In the genomic region with DNA sequence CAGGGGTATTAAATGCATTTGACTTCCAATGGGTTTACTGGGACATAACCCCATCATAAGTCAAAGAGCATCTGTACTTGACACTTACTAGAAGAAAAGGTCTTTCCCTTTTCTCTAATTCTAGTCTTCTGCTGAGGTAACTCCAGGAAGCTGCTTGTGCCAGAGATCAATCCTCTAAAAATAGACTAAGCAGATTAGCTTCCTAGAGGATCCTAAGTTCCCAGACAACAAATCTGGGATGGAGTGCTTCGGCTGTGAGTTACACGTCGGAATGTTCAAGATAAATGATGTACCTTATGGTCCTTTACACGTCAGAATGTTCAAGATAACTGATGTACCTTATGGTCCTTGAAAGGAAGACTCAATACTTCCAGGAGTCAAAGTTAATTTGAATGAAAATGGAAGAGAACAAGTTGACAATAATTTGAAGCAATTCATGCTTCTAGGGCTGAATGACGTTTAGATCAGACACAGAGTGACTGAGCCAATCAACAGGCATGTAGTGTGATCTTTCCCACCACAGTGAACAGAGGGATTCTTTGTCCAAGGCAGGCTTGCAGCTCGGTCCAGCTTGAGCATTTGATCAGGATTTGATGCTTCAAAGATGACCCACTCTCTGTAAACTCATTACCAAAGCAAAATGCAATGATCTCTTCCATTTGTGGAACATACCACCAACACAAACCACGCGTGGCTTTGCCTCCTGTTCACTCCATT, we compare ENCODE assay signal across 1 cellular context.
TF ChIP-seq lines count a peak whose summit lies in the region.

No MANE protein-coding gene starts in this region.

TF ChIP-seq in GM12878, 131 proteins besides CTCF, POLR2A, EP300 and RAD21 (continued from another document):
- TF ChIP-seq CBX3 (IDR thresholded peaks at IDR 0.05; ENCODE audit: borderline replicate concordance, low read depth) = no peak
